ENCODE assay signal across 1 cellular context in genomic region chr3:126525853-126526667, GRCh38.
TF ChIP-seq lines count a peak whose summit lies in the region.

No MANE protein-coding gene starts in this region.

TF ChIP-seq in liver, 16 proteins besides CTCF, POLR2A, EP300 and RAD21 (continued from another document):
- no peak for TF ChIP-seq REST (IDR thresholded peaks at IDR 0.05)
